Comparison of ENCODE assay signal across 11 cellular contexts in the genomic region with DNA sequence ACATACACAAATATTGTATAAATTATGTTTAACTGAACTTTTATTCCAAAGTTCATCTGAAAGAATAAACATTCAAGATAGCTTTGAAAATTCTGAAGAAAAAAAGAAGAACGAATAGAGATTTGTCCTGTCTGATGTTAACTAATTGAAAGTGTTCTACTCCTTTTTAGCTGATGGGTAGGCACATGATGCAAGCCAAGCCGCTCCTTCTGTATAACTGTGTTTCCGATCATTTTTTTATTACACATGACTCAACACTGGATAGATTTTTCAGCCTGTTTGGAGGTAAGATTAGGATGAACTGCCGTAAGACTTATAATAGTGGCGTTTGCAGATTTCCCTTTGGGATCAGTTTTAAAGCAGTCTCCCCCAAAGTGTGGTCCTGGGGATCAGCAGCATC. TPM values are rescaled to one million over a fixed set of nuclear protein-coding genes. Genes with fewer than 3 reads are reported as not detected.
DNase-seq lines count a peak whose midpoint lies in the region; ATAC-seq and TF ChIP-seq lines count a peak whose summit lies in the region.
"Had no signal": no experiment of that assay in that cellular context is flagged by ENCODE, and none has a peak within 500 bp of the region (broad histone marks: within the 10 kb centered on the region; RNA-seq: fewer than 3 reads in every experiment).

No MANE protein-coding gene starts in this region.

- peak overlapping the region; percentile 33 to 74 for H3K27ac Mint-ChIP-seq in natural killer cell
- no peak overlapping the region for H3K27ac Mint-ChIP-seq in natural killer cell treated with Interleukin-12 subunit alpha and Interleukin-12 subunit beta and Interleukin-15 and Interleukin-18, amount 100 ng/mL, for 72 hours
- H3K27ac Mint-ChIP-seq in immature natural killer cell, result peak overlapping the region; percentile 60 to 94 (median 78)
- H3K27ac Mint-ChIP-seq in activated T-helper 17 cell treated with anti-CD3 and anti-CD28 coated beads, Interleukin-2, amount 50 U/mL, for 72 hours, result no peak overlapping the region
- no peak overlapping the region for H3K27ac Mint-ChIP-seq in MCF 10A (ENCODE audit: low read depth, unreplicated experiment)

- TF ChIP-seq CTCF in natural killer cell (IDR thresholded peaks at IDR 0.05) (no peak), MCF 10A (IDR thresholded peaks at IDR 0.05; ENCODE audit: unreplicated experiment) (no peak)

- H3K36me3 Mint-ChIP-seq in natural killer cell, result peaks cover 8% of the 10 kb centered on the region
- peaks cover 14% of the 10 kb centered on the region for H3K36me3 Mint-ChIP-seq in natural killer cell treated with Interleukin-12 subunit alpha and Interleukin-12 subunit beta and Interleukin-15 and Interleukin-18, amount 100 ng/mL, for 72 hours
- H3K36me3 Mint-ChIP-seq in immature natural killer cell, result peaks cover 9 to 30% (median 18%) of the 10 kb centered on the region in 3 donors
- H3K36me3 Mint-ChIP-seq in activated T-helper 17 cell treated with anti-CD3 and anti-CD28 coated beads, Interleukin-2, amount 50 U/mL, for 72 hours (ENCODE audit: low read depth), result peaks cover 51% of the 10 kb centered on the region
- peaks cover 25% of the 10 kb centered on the region for H3K36me3 Mint-ChIP-seq in MCF 10A (ENCODE audit: insufficient read depth, unreplicated experiment)

- H3K9me3 Mint-ChIP-seq in natural killer cell, result peaks cover 0 to 3% of the 10 kb centered on the region in 2 donors
- no peaks in the 10 kb centered on the region for H3K9me3 Mint-ChIP-seq in natural killer cell treated with Interleukin-12 subunit alpha and Interleukin-12 subunit beta and Interleukin-15 and Interleukin-18, amount 100 ng/mL, for 72 hours
- H3K9me3 Mint-ChIP-seq in immature natural killer cell, result peaks cover 0 to 10% (median 0%) of the 10 kb centered on the region in 6 donors
- H3K9me3 Mint-ChIP-seq in activated T-helper 17 cell treated with anti-CD3 and anti-CD28 coated beads, Interleukin-2, amount 50 U/mL, for 72 hours, result no peaks in the 10 kb centered on the region
- no peaks in the 10 kb centered on the region for H3K9me3 Mint-ChIP-seq in MCF 10A (ENCODE audit: unreplicated experiment)

- H3K27me3 Mint-ChIP-seq in natural killer cell (ENCODE audit: low read depth in 2 of 2) (no peaks in the 10 kb centered on the region), immature natural killer cell (ENCODE audit: low read depth in 3 of 3) (peaks cover 0 to 2% (median 2%) of the 10 kb centered on the region in 3 donors), MCF 10A (ENCODE audit: insufficient read depth, unreplicated experiment) (no peaks in the 10 kb centered on the region)
- H3K27me3 Mint-ChIP-seq in natural killer cell treated with Interleukin-12 subunit alpha and Interleukin-12 subunit beta and Interleukin-15 and Interleukin-18, amount 100 ng/mL, for 72 hours, result no peaks in the 10 kb centered on the region
- no peaks in the 10 kb centered on the region for H3K27me3 Mint-ChIP-seq in activated T-helper 17 cell treated with anti-CD3 and anti-CD28 coated beads, Interleukin-2, amount 50 U/mL, for 72 hours

- DNase-seq in natural killer cell, result no peak
- no peak for DNase-seq in natural killer cell treated with Interleukin-12 subunit alpha and Interleukin-12 subunit beta and Interleukin-15 and Interleukin-18, amount 100 ng/mL, for 72 hours (ENCODE audit: low spot score)
- DNase-seq in NCI-H69 (lab: John Stamatoyannopoulos, UW), result peak; percentile 30
- DNase-seq in immature natural killer cell, result no peak
- no peak for DNase-seq in NCI-H146 (lab: John Stamatoyannopoulos, UW)
- no peak for DNase-seq in MCF 10A (ENCODE audit: unreplicated experiment)
- DNase-seq: KG1, NCI-H510A, SW 1271 had no signal

- POLR2A ChIA-PET in MCF 10A (lab: Yijun Ruan, JAX), result interaction anchor here (0.9 kb wide), 1 partner anchor 20 kb away, joined by 3 read pairs; the partner anchor contains the start of gene DHFR2

- H3K4me3 Mint-ChIP-seq in natural killer cell (peak overlapping the region; percentile 54), immature natural killer cell (peak overlapping the region in 2 of 5 donors; percentile 1 to 55), MCF 10A (ENCODE audit: unreplicated experiment) (no peak overlapping the region)
- no peak overlapping the region for H3K4me3 Mint-ChIP-seq in natural killer cell treated with Interleukin-12 subunit alpha and Interleukin-12 subunit beta and Interleukin-15 and Interleukin-18, amount 100 ng/mL, for 72 hours
- no peak overlapping the region for H3K4me3 Mint-ChIP-seq in activated T-helper 17 cell treated with anti-CD3 and anti-CD28 coated beads, Interleukin-2, amount 50 U/mL, for 72 hours

- CTCF ChIA-PET in MCF 10A (lab: Yijun Ruan, JAX), result interaction anchor here (5.9 kb wide), 1 partner anchor 14 kb away, joined by 37 read pairs; no protein-coding TSS in a partner anchor

- BruUV-seq in MCF 10A (replicated peaks; lab: Mats Ljungman, UMichigan), result no TSS peak

- intact Hi-C loops in natural killer cell (cut with micrococcal nuclease) (no loop called here), MCF 10A (cut with micrococcal nuclease) (no loop called here)

- H3K4me1 Mint-ChIP-seq in natural killer cell (peaks cover 58 to 59% of the 10 kb centered on the region in 2 donors), immature natural killer cell (peaks cover 59 to 77% of the 10 kb centered on the region in 2 donors), MCF 10A (ENCODE audit: insufficient read depth, unreplicated experiment) (peaks cover 7% of the 10 kb centered on the region)
- peaks cover 24 to 34% of the 10 kb centered on the region in 2 donors for H3K4me1 Mint-ChIP-seq in natural killer cell treated with Interleukin-12 subunit alpha and Interleukin-12 subunit beta and Interleukin-15 and Interleukin-18, amount 100 ng/mL, for 72 hours (ENCODE audit: low read depth in 2 of 2)
- H3K4me1 Mint-ChIP-seq in activated T-helper 17 cell treated with anti-CD3 and anti-CD28 coated beads, Interleukin-2, amount 50 U/mL, for 72 hours, result peaks cover 25% of the 10 kb centered on the region

- ATAC-seq in natural killer cell, result no peak
- ATAC-seq in natural killer cell treated with Interleukin-12 subunit alpha and Interleukin-12 subunit beta and Interleukin-15 and Interleukin-18, amount 100 ng/mL, for 72 hours, result no peak
- no peak for ATAC-seq in activated T-helper 17 cell treated with anti-CD3 and anti-CD28 coated beads, Interleukin-2, amount 50 U/mL, for 72 hours (replicated peaks)

RNA-seq across cellular contexts. Expression of gene NSUN3, which starts 19.0 kb away (rescaled TPM):
- total RNA-seq in natural killer cell (10 to 100 TPM; 24.0 to 32.4 (median 28.6) TPM), MCF 10A (2022) (10.6 and 13.0 TPM in 2 replicates)
- 10 to 100 TPM; 20.4 to 22.3 TPM for total RNA-seq in natural killer cell treated with Interleukin-12 subunit alpha and Interleukin-12 subunit beta and Interleukin-15 and Interleukin-18, amount 100 ng/mL, for 72 hours
- 10 to 100 TPM; 12.1 to 16.1 (median 14.2) TPM for polyA plus RNA-seq in immature natural killer cell
- 10 to 100 TPM; 17.8 to 25.8 TPM for total RNA-seq in activated T-helper 17 cell treated with anti-CD3 and anti-CD28 coated beads, Interleukin-2, amount 50 U/mL, for 72 hours

RNA-seq across cellular contexts. Expression of gene DHFR2, which starts 19.2 kb away (rescaled TPM):
- total RNA-seq in natural killer cell (1 to 10 TPM; 2.5 to 5.0 (median 3.9) TPM), MCF 10A (2022) (3.4 and 5.0 TPM in 2 replicates)
- total RNA-seq in natural killer cell treated with Interleukin-12 subunit alpha and Interleukin-12 subunit beta and Interleukin-15 and Interleukin-18, amount 100 ng/mL, for 72 hours, result 1 to 10 TPM; 4.7 to 5.0 TPM
- 1 to 10 TPM; 1.8 to 9.3 (median 2.1) TPM for polyA plus RNA-seq in immature natural killer cell
- 1 to 10 TPM; 7.9 to 9.4 TPM for total RNA-seq in activated T-helper 17 cell treated with anti-CD3 and anti-CD28 coated beads, Interleukin-2, amount 50 U/mL, for 72 hours

RNA-seq across cellular contexts. Expression of gene STX19, which starts 53.5 kb away (rescaled TPM):
- total RNA-seq in natural killer cell, result not detected
- total RNA-seq in natural killer cell treated with Interleukin-12 subunit alpha and Interleukin-12 subunit beta and Interleukin-15 and Interleukin-18, amount 100 ng/mL, for 72 hours, result not detected
- under 1 TPM in 1 of 3 donors, not detected in 2; 0.49 TPM for polyA plus RNA-seq in immature natural killer cell
- total RNA-seq in activated T-helper 17 cell treated with anti-CD3 and anti-CD28 coated beads, Interleukin-2, amount 50 U/mL, for 72 hours, result not detected
- total RNA-seq in MCF 10A (2022), result 0.27 TPM in 1 of 2 replicates, not detected in the other
- total RNA-seq: H1 had no signal
- polyA plus RNA-seq: H1 had no signal

Comparison
In these comparisons a context has a peak if more than half of its experiments do, and no peak if none do; other contexts are left out.
1. H3K27ac Mint-ChIP-seq: peak in natural killer cell (2 of 2) and immature natural killer cell (6 of 6); none in natural killer cell treated with Interleukin-12 subunit alpha and Interleukin-12 subunit beta and Interleukin-15 and Interleukin-18, amount 100 ng/mL, for 72 hours (0 of 2), activated T-helper 17 cell treated with anti-CD3 and anti-CD28 coated beads, Interleukin-2, amount 50 U/mL, for 72 hours (single experiment) and MCF 10A (single experiment).